In the genomic region with DNA sequence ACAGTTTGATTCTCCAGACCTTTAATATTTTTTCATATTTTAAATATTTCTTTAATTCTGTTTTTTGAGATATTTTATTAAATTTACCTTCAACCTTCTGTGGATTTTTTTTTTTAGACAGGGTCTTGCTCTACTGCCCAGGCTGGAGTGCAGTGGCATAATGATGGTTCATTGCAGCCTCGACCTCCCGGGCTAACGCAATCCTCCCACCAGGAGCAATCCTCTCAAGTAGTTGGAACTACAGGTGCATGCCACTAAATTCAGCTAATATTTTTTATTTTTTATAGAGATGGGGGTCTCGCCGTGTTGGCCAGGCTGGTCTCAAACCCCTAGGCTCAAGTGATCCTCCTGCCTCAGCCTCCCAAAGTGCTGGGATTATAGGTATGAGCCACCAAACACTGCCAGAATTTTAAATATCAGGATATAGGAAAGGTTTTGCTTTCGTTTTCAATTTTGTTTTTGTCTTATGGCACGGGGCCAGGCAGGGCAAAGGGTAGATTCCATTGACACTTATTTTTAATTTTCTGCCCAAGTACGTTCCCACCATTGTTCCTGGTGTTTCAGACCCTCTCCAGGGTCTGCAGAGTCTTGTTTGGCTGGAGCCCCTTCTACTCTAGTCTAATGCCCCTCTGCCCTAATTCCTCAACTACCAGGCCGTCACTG, we compare ENCODE assay signal across 22 cellular contexts. TPM values are rescaled to one million over a fixed set of nuclear protein-coding genes. Genes with fewer than 3 reads are reported as not detected.
DNase-seq lines count a peak whose midpoint lies in the region; ATAC-seq and TF ChIP-seq lines count a peak whose summit lies in the region.
"Had no signal": no experiment of that assay in that cellular context is flagged by ENCODE, and none has a peak within 500 bp of the region (broad histone marks: within the 10 kb centered on the region; RNA-seq: fewer than 3 reads in every experiment).

No MANE protein-coding gene starts in this region.

- H3K9me3 ChIP-seq in right atrium auricular region (no peaks in the 10 kb centered on the region), duodenal mucosa (ENCODE audit: control insufficient read depth in 1 of 2, low read length in 2 of 2) (no peaks in the 10 kb centered on the region), mucosa of rectum (ENCODE audit: control insufficient read depth in 2 of 2, low read length in 2 of 2) (peaks cover 0 to 2% of the 10 kb centered on the region in 2 donors)

- TF ChIP-seq CTCF in right atrium auricular region (IDR thresholded peaks at IDR 0.05), result no peak

- no peak overlapping the region for H3K4me3 ChIP-seq in right atrium auricular region
- H3K4me3 ChIP-seq in duodenal mucosa (ENCODE audit: low read depth in 1 of 2, low read length in 2 of 2), result peak overlapping the region; percentile 4 to 68
- H3K4me3 ChIP-seq in mucosa of rectum (ENCODE audit: low read length in 2 of 2), result peak overlapping the region; percentile 22 to 24
- H3K4me3 ChIP-seq: dorsolateral prefrontal cortex had no signal

- H3K9ac ChIP-seq in duodenal mucosa (ENCODE audit: low read depth in 1 of 2, low read length in 2 of 2) (peak overlapping the region; percentile 22 to 30), mucosa of rectum (ENCODE audit: low read depth in 1 of 2, low read length in 2 of 2) (peak overlapping the region; percentile 7 to 8)
- H3K9ac ChIP-seq: parathyroid adenoma had no signal

- H3K4me1 Mint-ChIP-seq in activated naive CD8-positive, alpha-beta T cell treated with anti-CD3 and anti-CD28 coated beads for 36 hours, result peaks cover 9% of the 10 kb centered on the region
- H3K4me1 Mint-ChIP-seq in activated CD4-positive, alpha-beta T cell treated with anti-CD3 and anti-CD28 coated beads, Interleukin-2, amount 10 ng/mL, durations not matched to agents 7 days and 5 days, result peaks cover 2% of the 10 kb centered on the region
- H3K4me1 Mint-ChIP-seq: CD14-positive monocyte had no signal

- H3K27me3 ChIP-seq in right atrium auricular region (no peaks in the 10 kb centered on the region), duodenal mucosa (ENCODE audit: control insufficient read depth in 1 of 2, insufficient read depth in 2 of 2, low read length in 2 of 2) (no peaks in the 10 kb centered on the region), mucosa of rectum (ENCODE audit: control insufficient read depth in 2 of 2, insufficient read depth in 2 of 2, low read length in 2 of 2) (no peaks in the 10 kb centered on the region)
- H3K27me3 ChIP-seq: spleen had no signal

- intact Hi-C loops in Right ventricle myocardium inferior (cut with DNase I), result loop anchor here (10.0 kb wide), 1 partner anchor 125 kb away; no protein-coding TSS in a partner anchor

- H3K4me3 Mint-ChIP-seq in activated naive CD8-positive, alpha-beta T cell treated with anti-CD3 and anti-CD28 coated beads for 36 hours, result no peak overlapping the region
- H3K4me3 Mint-ChIP-seq in activated CD4-positive, alpha-beta T cell treated with anti-CD3 and anti-CD28 coated beads, Interleukin-2, amount 10 ng/mL, durations not matched to agents 7 days and 5 days, result no peak overlapping the region
- H3K4me3 Mint-ChIP-seq: activated T-cell treated with anti-CD3 and anti-CD28 coated beads, Interleukin-2, amount 50 U/mL, for 4 hours; CD14-positive monocyte had no signal

- ATAC-seq in Right ventricle myocardium inferior, result no peak
- no peak for ATAC-seq in GM21723 (IDR thresholded peaks at IDR 0.05; ENCODE audit: unreplicated experiment)
- ATAC-seq: activated T-cell treated with anti-CD3 and anti-CD28 coated beads, Interleukin-2, amount 50 U/mL, for 4 hours; left colon; naive thymus-derived CD4-positive, alpha-beta T cell had no signal

- H3K4me1 ChIP-seq in right atrium auricular region (peaks cover 0 to 13% of the 10 kb centered on the region in 2 donors), duodenal mucosa (ENCODE audit: control insufficient read depth in 1 of 2, insufficient read depth in 2 of 2, low read length in 2 of 2) (peaks cover 9 to 22% of the 10 kb centered on the region in 2 donors), mucosa of rectum (ENCODE audit: control insufficient read depth in 2 of 2, insufficient read depth in 2 of 2, low read length in 2 of 2) (peaks cover 11 to 20% of the 10 kb centered on the region in 2 donors)

- no peak for DNase-seq in right atrium auricular region (ENCODE audit: low spot score)
- no peak for DNase-seq in Right ventricle myocardium inferior (ENCODE audit: missing footprints)
- no peak for DNase-seq in activated naive CD8-positive, alpha-beta T cell treated with anti-CD3 and anti-CD28 coated beads for 36 hours
- DNase-seq in NCI-H345 treated with DMSO at 0.1 percent for 48 hours (lab: John Stamatoyannopoulos, UW; ENCODE audit: unreplicated experiment), result no peak
- DNase-seq in activated CD4-positive, alpha-beta T cell treated with anti-CD3 and anti-CD28 coated beads, Interleukin-2, amount 10 ng/mL, durations not matched to agents 7 days and 5 days, result no peak
- DNase-seq: ACHN; activated CD4-positive, alpha-beta T cell treated with anti-CD3 and anti-CD28 coated beads, Interleukin-2, amount 50 U/mL, for 48 hours; activated naive CD4-positive, alpha-beta T cell treated with anti-CD3 and anti-CD28 coated beads, Interleukin-2, amount 50 U/mL, for 16 hours; activated T-cell treated with anti-CD3 and anti-CD28 coated beads, Interleukin-2, amount 50 U/mL, for 4 hours; DMS79; dorsolateral prefrontal cortex; MV-4-11; naive thymus-derived CD4-positive, alpha-beta T cell; NCI-H2081 treated with DMSO at 0.1 percent for 48 hours; NCI-H524 treated with DMSO at 0.1 percent for 48 hours; spleen had no signal

- no peak overlapping the region for H3K27ac Mint-ChIP-seq in activated naive CD8-positive, alpha-beta T cell treated with anti-CD3 and anti-CD28 coated beads for 36 hours
- H3K27ac Mint-ChIP-seq in activated CD4-positive, alpha-beta T cell treated with anti-CD3 and anti-CD28 coated beads, Interleukin-2, amount 10 ng/mL, durations not matched to agents 7 days and 5 days, result no peak overlapping the region
- H3K27ac Mint-ChIP-seq: CD14-positive monocyte had no signal

- POLR2A ChIA-PET in activated CD4-positive, alpha-beta T cell treated with anti-CD3 and anti-CD28 coated beads, Interleukin-2, amount 10 ng/mL, durations not matched to agents 7 days and 5 days (lab: Charles Lee), result no interaction called here

- H3K27me3 Mint-ChIP-seq in activated naive CD8-positive, alpha-beta T cell treated with anti-CD3 and anti-CD28 coated beads for 36 hours, result peaks cover 46% of the 10 kb centered on the region
- H3K27me3 Mint-ChIP-seq in activated CD4-positive, alpha-beta T cell treated with anti-CD3 and anti-CD28 coated beads, Interleukin-2, amount 10 ng/mL, durations not matched to agents 7 days and 5 days, result peaks cover 13% of the 10 kb centered on the region

- H3K36me3 ChIP-seq in right atrium auricular region (no peaks in the 10 kb centered on the region), duodenal mucosa (ENCODE audit: control insufficient read depth in 1 of 2, insufficient read depth in 2 of 2, low read length in 2 of 2) (no peaks in the 10 kb centered on the region), mucosa of rectum (ENCODE audit: control insufficient read depth in 2 of 2, insufficient read depth in 2 of 2, low read length in 2 of 2) (no peaks in the 10 kb centered on the region)
- H3K36me3 ChIP-seq: spleen had no signal

- no peaks in the 10 kb centered on the region for H3K9me3 Mint-ChIP-seq in activated naive CD8-positive, alpha-beta T cell treated with anti-CD3 and anti-CD28 coated beads for 36 hours
- H3K9me3 Mint-ChIP-seq in activated CD4-positive, alpha-beta T cell treated with anti-CD3 and anti-CD28 coated beads, Interleukin-2, amount 10 ng/mL, durations not matched to agents 7 days and 5 days, result peaks cover 5% of the 10 kb centered on the region

- H3K27ac ChIP-seq in right atrium auricular region, result peak overlapping the region; percentile 15 to 74
- no peak overlapping the region for H3K27ac ChIP-seq in duodenal mucosa (ENCODE audit: low read depth, low read length)
- no peak overlapping the region for H3K27ac ChIP-seq in mucosa of rectum (ENCODE audit: low read depth in 2 of 2, low read length in 2 of 2)
- H3K27ac ChIP-seq: dorsolateral prefrontal cortex, parathyroid adenoma had no signal

- CTCF ChIA-PET in activated CD4-positive, alpha-beta T cell treated with anti-CD3 and anti-CD28 coated beads, Interleukin-2, amount 10 ng/mL, durations not matched to agents 7 days and 5 days (lab: Charles Lee), result interaction anchor here (0.6 kb wide), 1 partner anchor 17 kb away, joined by 3 read pairs; no protein-coding TSS in a partner anchor

- H3K36me3 Mint-ChIP-seq in activated naive CD8-positive, alpha-beta T cell treated with anti-CD3 and anti-CD28 coated beads for 36 hours, result no peaks in the 10 kb centered on the region
- no peaks in the 10 kb centered on the region for H3K36me3 Mint-ChIP-seq in activated CD4-positive, alpha-beta T cell treated with anti-CD3 and anti-CD28 coated beads, Interleukin-2, amount 10 ng/mL, durations not matched to agents 7 days and 5 days (ENCODE audit: low read depth)
- H3K36me3 Mint-ChIP-seq: CD14-positive monocyte had no signal

RNA-seq across cellular contexts. Expression of gene TACC2, which starts 1.2 kb away (rescaled TPM):
- total RNA-seq in right atrium auricular region (100 to 1,000 TPM; 247 to 286 TPM), Right ventricle myocardium inferior (341 TPM)
- total RNA-seq in activated naive CD8-positive, alpha-beta T cell treated with anti-CD3 and anti-CD28 coated beads for 36 hours, result not detected
- not detected for total RNA-seq in activated CD4-positive, alpha-beta T cell treated with anti-CD3 and anti-CD28 coated beads, Interleukin-2, amount 10 ng/mL, durations not matched to agents 7 days and 5 days

RNA-seq across cellular contexts. Expression of gene NSMCE4A, which starts 15.1 kb away (rescaled TPM):
- total RNA-seq in right atrium auricular region (10 to 100 TPM; 34.2 to 34.9 TPM), Right ventricle myocardium inferior (26.6 TPM)
- 10 to 100 TPM; 70.2 to 70.9 TPM for total RNA-seq in activated naive CD8-positive, alpha-beta T cell treated with anti-CD3 and anti-CD28 coated beads for 36 hours
- 10 to 100 TPM; 63.5 to 69.4 TPM for total RNA-seq in activated CD4-positive, alpha-beta T cell treated with anti-CD3 and anti-CD28 coated beads, Interleukin-2, amount 10 ng/mL, durations not matched to agents 7 days and 5 days

Comparison
In these comparisons a context has a peak if more than half of its experiments do, and no peak if none do; other contexts are left out.
1. H3K27ac ChIP-seq: peak in right atrium auricular region (2 of 2); none in duodenal mucosa (single experiment) and mucosa of rectum (0 of 2).
2. H3K4me3 ChIP-seq: peak in duodenal mucosa (2 of 2) and mucosa of rectum (2 of 2); none in right atrium auricular region (0 of 2).
3. RNA of gene TACC2, which starts 1.2 kb away (total RNA-seq): 341 TPM in Right ventricle myocardium inferior (single experiment) and 247 to 286 TPM in right atrium auricular region; not detected in activated naive CD8-positive, alpha-beta T cell treated with anti-CD3 and anti-CD28 coated beads for 36 hours and not detected in activated CD4-positive, alpha-beta T cell treated with anti-CD3 and anti-CD28 coated beads, Interleukin-2, amount 10 ng/mL, durations not matched to agents 7 days and 5 days; every median in the first group is over 100 times any median in the second.